ENCODE assay signal across 8 cellular contexts in the genomic region with DNA sequence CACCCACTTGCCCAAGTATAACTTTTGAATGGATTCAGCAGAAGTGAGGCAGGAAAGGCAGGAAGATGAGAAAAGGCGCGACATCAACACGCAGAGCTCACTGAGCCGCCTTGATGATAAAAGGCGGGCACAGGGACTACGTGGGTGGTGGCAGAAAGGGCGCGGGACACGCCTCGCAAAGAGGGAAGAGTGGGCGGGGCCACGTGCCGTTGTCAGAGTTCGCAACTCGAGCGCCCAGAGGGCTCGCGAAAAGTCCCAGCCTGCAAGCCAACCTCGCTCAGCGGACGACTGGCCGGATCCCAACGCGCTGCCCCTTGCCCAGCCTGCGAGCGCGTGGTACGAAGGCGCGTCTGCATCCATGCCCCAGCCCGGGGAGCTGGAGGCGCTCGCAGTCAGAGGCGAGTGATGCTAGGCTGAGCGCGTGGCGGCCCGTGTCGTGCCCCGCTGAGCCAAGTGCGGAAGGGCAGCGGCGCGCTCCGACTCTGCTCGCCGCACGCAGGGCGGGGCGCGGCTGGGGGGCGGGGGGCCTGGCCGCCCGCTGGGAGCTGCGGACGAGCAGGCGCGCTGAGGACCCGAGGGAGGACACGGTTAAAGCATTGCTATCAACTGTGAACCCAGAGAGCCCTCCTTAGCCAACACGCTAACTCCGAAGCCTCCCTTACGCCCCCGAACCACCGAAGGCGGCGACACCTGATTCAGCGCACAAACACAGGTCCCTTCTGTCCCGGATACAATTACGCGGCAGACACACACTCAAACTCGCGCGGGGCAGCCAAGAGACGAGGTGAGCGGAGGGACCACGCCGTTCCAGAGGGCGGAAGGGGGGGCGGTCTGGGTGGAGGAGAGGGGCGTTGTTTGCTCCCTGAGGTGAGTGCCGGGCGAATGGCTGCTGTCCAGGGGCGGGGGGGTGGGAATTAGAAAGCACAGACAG. TPM values are rescaled to one million over a fixed set of nuclear protein-coding genes. Genes with fewer than 3 reads are reported as not detected.
DNase-seq lines count a peak whose midpoint lies in the region; ATAC-seq and TF ChIP-seq lines count a peak whose summit lies in the region.

A gene with protein sequence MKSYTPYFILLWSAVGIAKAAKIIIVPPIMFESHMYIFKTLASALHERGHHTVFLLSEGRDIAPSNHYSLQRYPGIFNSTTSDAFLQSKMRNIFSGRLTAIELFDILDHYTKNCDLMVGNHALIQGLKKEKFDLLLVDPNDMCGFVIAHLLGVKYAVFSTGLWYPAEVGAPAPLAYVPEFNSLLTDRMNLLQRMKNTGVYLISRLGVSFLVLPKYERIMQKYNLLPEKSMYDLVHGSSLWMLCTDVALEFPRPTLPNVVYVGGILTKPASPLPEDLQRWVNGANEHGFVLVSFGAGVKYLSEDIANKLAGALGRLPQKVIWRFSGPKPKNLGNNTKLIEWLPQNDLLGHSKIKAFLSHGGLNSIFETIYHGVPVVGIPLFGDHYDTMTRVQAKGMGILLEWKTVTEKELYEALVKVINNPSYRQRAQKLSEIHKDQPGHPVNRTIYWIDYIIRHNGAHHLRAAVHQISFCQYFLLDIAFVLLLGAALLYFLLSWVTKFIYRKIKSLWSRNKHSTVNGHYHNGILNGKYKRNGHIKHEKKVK (plus strand): TSS at position 617 of the 931 bp plus-strand sequence. CDS start 24,074 bp downstream, outside the sequence.

- no peak within 1 kb of the TSS for H3K27ac Mint-ChIP-seq in activated T-helper 1 cell treated with anti-CD3 and anti-CD28 coated beads, Interleukin-12 subunit alpha, Interleukin-12 subunit beta, Interleukin-2, Interleukin-4 antibody, amounts not matched to agents 30 ng/mL and 10 ng/mL and 1 ng/mL, durations not matched to agents 14 hours and 24 hours and 36 hours

- H3K36me3 Mint-ChIP-seq in activated T-helper 1 cell treated with anti-CD3 and anti-CD28 coated beads, Interleukin-12 subunit alpha, Interleukin-12 subunit beta, Interleukin-2, Interleukin-4 antibody, amounts not matched to agents 30 ng/mL and 10 ng/mL and 1 ng/mL, durations not matched to agents 14 hours and 24 hours and 36 hours (ENCODE audit: low read depth): no peaks in the 10 kb centered on the region

- ATAC-seq in GM18505 (IDR thresholded peaks at IDR 0.05; ENCODE audit: unreplicated experiment) (peak; percentile 49), HG03045 (IDR thresholded peaks at IDR 0.05; ENCODE audit: unreplicated experiment) (peak; percentile 51)

- H3K4me1 ChIP-seq in uterus: no peaks in the 10 kb centered on the region

- no peaks in the 10 kb centered on the region for H3K36me3 ChIP-seq in uterus

- H3K27me3 ChIP-seq in uterus: no peaks in the 10 kb centered on the region

- TF ChIP-seq CTCF in 22Rv1 (IDR thresholded peaks at IDR 0.05) (no peak), uterus (IDR thresholded peaks at IDR 0.05) (no peak)

- H3K9me3 Mint-ChIP-seq in activated T-helper 1 cell treated with anti-CD3 and anti-CD28 coated beads, Interleukin-12 subunit alpha, Interleukin-12 subunit beta, Interleukin-2, Interleukin-4 antibody, amounts not matched to agents 30 ng/mL and 10 ng/mL and 1 ng/mL, durations not matched to agents 14 hours and 24 hours and 36 hours: no peaks in the 10 kb centered on the region

- TF ChIP-seq POLR2A in GM18505 (IDR thresholded peaks at IDR 0.05; ENCODE audit: borderline replicate concordance, extremely low read depth, insufficient read depth, insufficient read length) (peak; percentile 27), uterus (IDR thresholded peaks at IDR 0.05) (no peak)

- peak within 1 kb of the TSS; percentile 88 for H3K27ac ChIP-seq in 22Rv1
- no peak within 1 kb of the TSS for H3K27ac ChIP-seq in uterus

- intact Hi-C loops in activated T-helper 1 cell treated with anti-CD3 and anti-CD28 coated beads, Interleukin-12 subunit alpha, Interleukin-12 subunit beta, Interleukin-2, Interleukin-4 antibody, amounts not matched to agents 30 ng/mL and 10 ng/mL and 1 ng/mL, durations not matched to agents 14 hours and 24 hours and 36 hours (cut with micrococcal nuclease): no loop called here
- intact Hi-C loops in uterus (cut with DNase I; ENCODE audit: low total_unique reads): no loop called here

- H3K4me3 ChIP-seq in uterus: peak within 1 kb of the TSS; percentile 27 to 41

- H3K4me3 Mint-ChIP-seq in activated T-helper 1 cell treated with anti-CD3 and anti-CD28 coated beads, Interleukin-12 subunit alpha, Interleukin-12 subunit beta, Interleukin-2, Interleukin-4 antibody, amounts not matched to agents 30 ng/mL and 10 ng/mL and 1 ng/mL, durations not matched to agents 14 hours and 24 hours and 36 hours: peak within 1 kb of the TSS; percentile 22

- peaks cover 9% of the 10 kb centered on the region for H3K4me1 Mint-ChIP-seq in activated T-helper 1 cell treated with anti-CD3 and anti-CD28 coated beads, Interleukin-12 subunit alpha, Interleukin-12 subunit beta, Interleukin-2, Interleukin-4 antibody, amounts not matched to agents 30 ng/mL and 10 ng/mL and 1 ng/mL, durations not matched to agents 14 hours and 24 hours and 36 hours (ENCODE audit: low read depth)

- no peaks in the 10 kb centered on the region for H3K9me3 ChIP-seq in uterus

- DNase-seq in NCI-H446 treated with DMSO at 0.1 percent for 48 hours (lab: John Stamatoyannopoulos, UW) (peak; percentile 60), glomerular visceral epithelial cell (ENCODE audit: extremely low spot score) (peak; percentile 83), occipital lobe (lab: John Stamatoyannopoulos, UW) (peak; percentile 55), uterus (no peak)
- no peak for DNase-seq in activated T-helper 1 cell treated with anti-CD3 and anti-CD28 coated beads, Interleukin-12 subunit alpha, Interleukin-12 subunit beta, Interleukin-2, Interleukin-4 antibody, amounts not matched to agents 30 ng/mL and 10 ng/mL and 1 ng/mL, durations not matched to agents 14 hours and 24 hours and 36 hours (ENCODE audit: low spot score)

- peaks cover 43% of the 10 kb centered on the region for H3K27me3 Mint-ChIP-seq in activated T-helper 1 cell treated with anti-CD3 and anti-CD28 coated beads, Interleukin-12 subunit alpha, Interleukin-12 subunit beta, Interleukin-2, Interleukin-4 antibody, amounts not matched to agents 30 ng/mL and 10 ng/mL and 1 ng/mL, durations not matched to agents 14 hours and 24 hours and 36 hours (ENCODE audit: insufficient read depth)

RNA-seq across cellular contexts. Expression of the gene that starts here (rescaled TPM):
- total RNA-seq in activated T-helper 1 cell treated with anti-CD3 and anti-CD28 coated beads, Interleukin-12 subunit alpha, Interleukin-12 subunit beta, Interleukin-2, Interleukin-4 antibody, amounts not matched to agents 30 ng/mL and 10 ng/mL and 1 ng/mL, durations not matched to agents 14 hours and 24 hours and 36 hours: 0.07 TPM in 1 of 2 replicates, not detected in the other
- total RNA-seq in occipital lobe (5.1 TPM), uterus (1 to 10 TPM in 1 of 4 donors, under 1 TPM in 1, not detected in 2; 0.46 to 8.5 TPM)

Comparison
In these comparisons a context has a peak if more than half of its experiments do, and no peak if none do; other contexts are left out.
1. DNase-seq: peak in NCI-H446 treated with DMSO at 0.1 percent for 48 hours (single experiment), glomerular visceral epithelial cell (single experiment) and occipital lobe (single experiment); none in activated T-helper 1 cell treated with anti-CD3 and anti-CD28 coated beads, Interleukin-12 subunit alpha, Interleukin-12 subunit beta, Interleukin-2, Interleukin-4 antibody, amounts not matched to agents 30 ng/mL and 10 ng/mL and 1 ng/mL, durations not matched to agents 14 hours and 24 hours and 36 hours (single experiment) and uterus (0 of 2).